1 cellular context compared by ENCODE assay signal in the genomic region with DNA sequence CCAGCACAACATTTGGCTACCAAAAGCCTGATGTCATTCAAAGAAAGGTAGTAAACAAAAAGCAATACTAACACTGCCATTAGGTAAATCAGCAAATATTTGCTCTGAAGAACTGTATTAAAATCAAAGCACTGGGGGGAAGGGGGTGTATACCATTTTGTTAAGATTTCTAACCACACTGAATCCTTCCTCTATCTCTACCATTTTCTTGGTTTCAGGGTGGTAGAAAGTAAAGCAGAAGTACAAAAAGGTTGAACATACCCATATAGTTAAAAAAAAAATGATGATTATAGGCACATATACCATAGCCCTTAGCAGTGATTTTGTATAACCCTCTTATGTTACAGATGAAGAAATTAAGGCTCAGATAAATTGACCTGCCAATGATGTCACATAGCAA.
TF ChIP-seq lines count a peak whose summit lies in the region.

No MANE protein-coding gene starts in this region.

TF ChIP-seq in GM12878, 131 proteins besides CTCF, POLR2A, EP300 and RAD21 (continued from another document):
- TF ChIP-seq, protein P1, sequence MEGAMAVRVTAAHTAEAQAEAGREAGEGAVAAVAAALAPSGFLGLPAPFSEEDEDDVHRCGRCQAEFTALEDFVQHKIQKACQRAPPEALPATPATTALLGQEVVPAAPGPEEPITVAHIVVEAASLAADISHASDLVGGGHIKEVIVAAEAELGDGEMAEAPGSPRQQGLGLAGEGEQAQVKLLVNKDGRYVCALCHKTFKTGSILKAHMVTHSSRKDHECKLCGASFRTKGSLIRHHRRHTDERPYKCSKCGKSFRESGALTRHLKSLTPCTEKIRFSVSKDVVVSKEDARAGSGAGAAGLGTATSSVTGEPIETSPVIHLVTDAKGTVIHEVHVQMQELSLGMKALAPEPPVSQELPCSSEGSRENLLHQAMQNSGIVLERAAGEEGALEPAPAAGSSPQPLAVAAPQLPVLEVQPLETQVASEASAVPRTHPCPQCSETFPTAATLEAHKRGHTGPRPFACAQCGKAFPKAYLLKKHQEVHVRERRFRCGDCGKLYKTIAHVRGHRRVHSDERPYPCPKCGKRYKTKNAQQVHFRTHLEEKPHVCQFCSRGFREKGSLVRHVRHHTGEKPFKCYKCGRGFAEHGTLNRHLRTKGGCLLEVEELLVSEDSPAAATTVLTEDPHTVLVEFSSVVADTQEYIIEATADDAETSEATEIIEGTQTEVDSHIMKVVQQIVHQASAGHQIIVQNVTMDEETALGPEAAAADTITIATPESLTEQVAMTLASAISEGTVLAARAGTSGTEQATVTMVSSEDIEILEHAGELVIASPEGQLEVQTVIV (IDR thresholded peaks at IDR 0.05; ENCODE audit: borderline replicate concordance, partially characterized antibody): no peak
- no peak for TF ChIP-seq ZNF622 (IDR thresholded peaks at IDR 0.05)
- TF ChIP-seq, protein P2, sequence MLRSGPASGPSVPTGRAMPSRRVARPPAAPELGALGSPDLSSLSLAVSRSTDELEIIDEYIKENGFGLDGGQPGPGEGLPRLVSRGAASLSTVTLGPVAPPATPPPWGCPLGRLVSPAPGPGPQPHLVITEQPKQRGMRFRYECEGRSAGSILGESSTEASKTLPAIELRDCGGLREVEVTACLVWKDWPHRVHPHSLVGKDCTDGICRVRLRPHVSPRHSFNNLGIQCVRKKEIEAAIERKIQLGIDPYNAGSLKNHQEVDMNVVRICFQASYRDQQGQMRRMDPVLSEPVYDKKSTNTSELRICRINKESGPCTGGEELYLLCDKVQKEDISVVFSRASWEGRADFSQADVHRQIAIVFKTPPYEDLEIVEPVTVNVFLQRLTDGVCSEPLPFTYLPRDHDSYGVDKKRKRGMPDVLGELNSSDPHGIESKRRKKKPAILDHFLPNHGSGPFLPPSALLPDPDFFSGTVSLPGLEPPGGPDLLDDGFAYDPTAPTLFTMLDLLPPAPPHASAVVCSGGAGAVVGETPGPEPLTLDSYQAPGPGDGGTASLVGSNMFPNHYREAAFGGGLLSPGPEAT (IDR thresholded peaks at IDR 0.05; ENCODE audit: low read depth): no peak
- TF ChIP-seq GABPA (IDR thresholded peaks at IDR 0.05; ENCODE audit: low read depth): no peak
- TF ChIP-seq NRF1 (conservative IDR thresholded peaks at IDR 0.05; ENCODE audit: low read depth, low read length): no peak
- no peak for TF ChIP-seq ZNF24 (IDR thresholded peaks at IDR 0.05)
- TF ChIP-seq SMAD5 (IDR thresholded peaks at IDR 0.05; ENCODE audit: low read depth): no peak
